33 cellular contexts compared by ENCODE assay signal in the genomic region with DNA sequence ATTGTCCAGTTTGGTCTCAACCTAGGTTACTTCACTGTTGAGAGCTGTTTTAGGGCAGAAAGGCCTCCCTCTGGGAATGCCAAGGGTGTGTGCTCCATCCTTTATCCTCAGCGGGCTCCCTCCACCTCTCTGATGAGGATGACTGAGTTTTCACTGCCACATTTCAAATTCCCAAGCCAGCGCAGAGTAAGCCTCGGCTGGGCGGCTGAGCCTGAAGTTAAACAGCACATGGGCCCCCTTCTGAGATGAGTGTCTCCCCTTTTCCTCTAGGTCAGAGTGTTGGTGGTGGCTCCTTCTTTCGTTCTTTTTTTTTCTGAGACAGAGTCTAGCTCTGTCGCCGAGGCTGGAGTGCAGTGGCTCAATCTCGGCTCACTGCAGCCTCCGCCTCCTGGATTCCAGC. TPM values are rescaled to one million over a fixed set of nuclear protein-coding genes. Genes with fewer than 3 reads are reported as not detected.
"Had no signal": no experiment of that assay in that cellular context is flagged by ENCODE, and none has a peak within 500 bp of the region (broad histone marks: within the 10 kb centered on the region; RNA-seq: fewer than 3 reads in every experiment).

No MANE protein-coding gene starts in this region.

- H3K4me1 ChIP-seq: breast epithelium had no signal

- ATAC-seq: activated CD8-positive, alpha-beta T cell treated with anti-CD3 and anti-CD28 coated beads for 36 hours; activated naive CD4-positive, alpha-beta T cell treated with anti-CD3 and anti-CD28 coated beads, Interleukin-2, amount 50 U/mL, for 72 hours; activated T-cell treated with anti-CD3 and anti-CD28 coated beads, Interleukin-2, amount 50 U/mL, for 4 hours; activated T-cell treated with anti-CD3 and anti-CD28 coated beads, Interleukin-2, amount 50 U/mL, for 72 hours; activated T-helper 17 cell treated with anti-CD3 and anti-CD28 coated beads, Interleukin-2, amount 50 U/mL, for 72 hours; body of pancreas; T-helper 17 cell had no signal

- H3K9me3 ChIP-seq: adrenal gland, body of pancreas, breast epithelium had no signal

- H3K4me3 ChIP-seq: adrenal gland, body of pancreas, breast epithelium had no signal

- H3K36me3 ChIP-seq: adrenal gland, brain microvascular endothelial cell, breast epithelium had no signal

- H3K27me3 ChIP-seq: adrenal gland, body of pancreas, brain microvascular endothelial cell, breast epithelium had no signal

- DNase-seq: activated B cell treated with CpG ODN at 0.5 μM for 24 hours; activated CD4-positive, alpha-beta memory T cell treated with anti-CD3 and anti-CD28 coated beads for 36 hours; activated CD4-positive, alpha-beta T cell treated with anti-CD3 and anti-CD28 coated beads for 4 hours; activated CD4-positive, alpha-beta T cell treated with anti-CD3 and anti-CD28 coated beads, Interleukin-2, amount 10 ng/mL, durations not matched to agents 24 days and 14 days; activated CD4-positive, alpha-beta T cell treated with anti-CD3 and anti-CD28 coated beads, Interleukin-2, amount 50 U/mL, for 1 hour; activated CD4-positive, alpha-beta T cell treated with anti-CD3 and anti-CD28 coated beads, Interleukin-2, amount 50 U/mL, for 4 hours; activated CD4-positive, CD25-positive, alpha-beta regulatory T cell treated with anti-CD3 and anti-CD28 coated beads, Interleukin-2, amount 50 U/mL, for 72 hours; activated CD8-positive, alpha-beta memory T cell treated with anti-CD3 and anti-CD28 coated beads, Interleukin-2, amount 50 U/mL, for 4 hours; activated CD8-positive, alpha-beta T cell treated with anti-CD3 and anti-CD28 coated beads for 36 hours; activated effector memory CD4-positive, alpha-beta T cell treated with anti-CD3 and anti-CD28 coated beads, Interleukin-2, amount 50 U/mL, for 16 hours; activated gamma-delta T cell treated with Interleukin-2 at 50 U/mL for 16 hours; activated naive CD4-positive, alpha-beta T cell; activated naive CD4-positive, alpha-beta T cell treated with anti-CD3 and anti-CD28 coated beads for 36 hours; activated naive CD4-positive, alpha-beta T cell treated with anti-CD3 and anti-CD28 coated beads, Interleukin-2, amount 50 U/mL, for 16 hours; activated naive CD8-positive, alpha-beta T cell treated with anti-CD3 and anti-CD28 coated beads for 36 hours; activated T-cell treated with anti-CD3 and anti-CD28 coated beads for 4 hours; activated T-cell treated with anti-CD3 and anti-CD28 coated beads, Interleukin-2, amount 50 U/mL, for 1 hour; activated T-cell treated with anti-CD3 and anti-CD28 coated beads, Interleukin-2, amount 50 U/mL, for 4 hours; activated T-cell treated with anti-CD3 and anti-CD28 coated beads, Interleukin-2, amount 50 U/mL, for 72 hours; adrenal gland; amniotic stem cell; aorta; body of pancreas; brain microvascular endothelial cell; central memory CD4-positive, alpha-beta T cell; T-helper 17 cell had no signal

- H3K27ac ChIP-seq: adrenal gland, body of pancreas, brain microvascular endothelial cell, breast epithelium, VCaP had no signal

- FAIRE-seq: astrocyte, TTC549 had no signal

RNA-seq across cellular contexts. Expression of a gene that starts 24.7 kb away (rescaled TPM):
- total RNA-seq: T-helper 2 cell treated with Interferon-gamma antibody and Interleukin-4, amounts not matched to agents 100 ng/mL and 5 ng/mL, for 36 hours had no signal
